13 cellular contexts compared by ENCODE assay signal in genomic region chr3:141274411-141275031, GRCh38. TPM values are rescaled to one million over a fixed set of nuclear protein-coding genes. Genes with fewer than 3 reads are reported as not detected.
DNase-seq lines count a peak whose midpoint lies in the region; ATAC-seq and TF ChIP-seq lines count a peak whose summit lies in the region.
"Had no signal": no experiment of that assay in that cellular context is flagged by ENCODE, and none has a peak within 500 bp of the region (broad histone marks: within the 10 kb centered on the region; RNA-seq: fewer than 3 reads in every experiment).

No MANE protein-coding gene starts in this region.

- H3K4me1 Mint-ChIP-seq in activated T-cell treated with anti-CD3 and anti-CD28 coated beads, Interleukin-2, amount 50 U/mL, for 72 hours (ENCODE audit: low read depth), result peaks cover 42% of the 10 kb centered on the region
- H3K4me1 Mint-ChIP-seq in activated CD4-positive, alpha-beta memory T cell treated with anti-CD3 and anti-CD28 coated beads for 36 hours (ENCODE audit: low read depth), result peaks cover 33% of the 10 kb centered on the region
- peaks cover 22 to 28% of the 10 kb centered on the region in 2 donors for H3K4me1 Mint-ChIP-seq in effector memory CD8-positive, alpha-beta T cell (ENCODE audit: low read depth in 2 of 2)

- CTCF ChIA-PET in activated CD4-positive, alpha-beta memory T cell treated with anti-CD3 and anti-CD28 coated beads for 36 hours (lab: Charles Lee), result interaction anchor here (1.0 to 3.2 kb wide), 4 partner anchors 18 to 180 kb away, joined by 3 to 21 read pairs (median 6); partner anchors contain the start of gene PXYLP1

- H3K9ac ChIP-seq in skeletal muscle satellite cell (ENCODE audit: low read depth, low read length), result no peak overlapping the region
- H3K9ac ChIP-seq: SK-N-SH had no signal

- in situ Hi-C loops in gastrocnemius medialis (cut with MboI; ENCODE audit: low sequenced_read_pairs in 4 of 4), result loop anchor here in 2 of 4 donors (5.0 to 10.0 kb wide), 2 partner anchors 42 to 60 kb away; partner anchors contain the start of gene PXYLP1 (in 1 of the 2)

- no peaks in the 10 kb centered on the region for H3K36me3 Mint-ChIP-seq in activated T-cell treated with anti-CD3 and anti-CD28 coated beads, Interleukin-2, amount 50 U/mL, for 72 hours (ENCODE audit: insufficient read depth in 2 of 2)
- peaks cover 3% of the 10 kb centered on the region for H3K36me3 Mint-ChIP-seq in activated CD4-positive, alpha-beta memory T cell treated with anti-CD3 and anti-CD28 coated beads for 36 hours
- H3K36me3 Mint-ChIP-seq in effector memory CD8-positive, alpha-beta T cell (ENCODE audit: insufficient read depth), result no peaks in the 10 kb centered on the region

- TF ChIP-seq POLR2A in esophagus muscularis mucosa (IDR thresholded peaks at IDR 0.05; ENCODE audit: low read depth) (no peak), gastrocnemius medialis (IDR thresholded peaks at IDR 0.05) (no peak)

- H3K9me3 ChIP-seq in skeletal muscle satellite cell (replicated peaks; ENCODE audit: low read length) (no peaks in the 10 kb centered on the region), esophagus muscularis mucosa (no peaks in the 10 kb centered on the region), gastrocnemius medialis (no peaks in the 10 kb centered on the region)
- H3K9me3 ChIP-seq: SK-N-SH, upper lobe of right lung had no signal

- H3K4me3 ChIP-seq in skeletal muscle satellite cell (ENCODE audit: low read length) (no peak overlapping the region), esophagus muscularis mucosa (no peak overlapping the region), gastrocnemius medialis (no peak overlapping the region)
- H3K4me3 ChIP-seq: upper lobe of right lung had no signal

- peak overlapping the region; percentile 11 for H3K4me2 ChIP-seq in skeletal muscle satellite cell (ENCODE audit: low read length)

- 94% methylated on average over 10 of the region's 10 CpGs for WGBS in esophagus muscularis mucosa

- no peak overlapping the region for H3K27ac ChIP-seq in esophagus muscularis mucosa (replicated peaks in 1 of 4)
- H3K27ac ChIP-seq in gastrocnemius medialis, result no peak overlapping the region

- TF ChIP-seq EP300 in esophagus muscularis mucosa (IDR thresholded peaks at IDR 0.05), result no peak

- POLR2A ChIA-PET in activated CD4-positive, alpha-beta memory T cell treated with anti-CD3 and anti-CD28 coated beads for 36 hours (lab: Charles Lee), result interaction anchor here (1.0 kb wide), 1 partner anchor 43 kb away, joined by 3 read pairs; the partner anchor contains the start of gene PXYLP1

- no peaks in the 10 kb centered on the region for H3K9me3 Mint-ChIP-seq in activated T-cell treated with anti-CD3 and anti-CD28 coated beads, Interleukin-2, amount 50 U/mL, for 72 hours
- no peaks in the 10 kb centered on the region for H3K9me3 Mint-ChIP-seq in activated CD4-positive, alpha-beta memory T cell treated with anti-CD3 and anti-CD28 coated beads for 36 hours
- H3K9me3 Mint-ChIP-seq in effector memory CD8-positive, alpha-beta T cell, result no peaks in the 10 kb centered on the region

- H3K4me3 Mint-ChIP-seq in activated T-cell treated with anti-CD3 and anti-CD28 coated beads, Interleukin-2, amount 50 U/mL, for 72 hours, result peak overlapping the region; percentile 2 to 23
- H3K4me3 Mint-ChIP-seq in activated CD4-positive, alpha-beta memory T cell treated with anti-CD3 and anti-CD28 coated beads for 36 hours, result no peak overlapping the region
- H3K4me3 Mint-ChIP-seq in effector memory CD8-positive, alpha-beta T cell, result peak overlapping the region; percentile 32 to 57

- no peak for TF ChIP-seq CTCF in esophagus muscularis mucosa (IDR thresholded peaks at IDR 0.05)
- TF ChIP-seq CTCF in gastrocnemius medialis (IDR thresholded peaks at IDR 0.05 in 4 of 5, conservative IDR thresholded peaks at IDR 0.05 in 1 of 5), result no peak

- no peaks in the 10 kb centered on the region for H3K27me3 ChIP-seq in skeletal muscle satellite cell (ENCODE audit: control insufficient read depth, insufficient read depth, low read length)
- H3K27me3 ChIP-seq in esophagus muscularis mucosa, result no peaks in the 10 kb centered on the region
- no peaks in the 10 kb centered on the region for H3K27me3 ChIP-seq in gastrocnemius medialis
- H3K27me3 ChIP-seq: upper lobe of right lung had no signal

- no peak for DNase-seq in activated T-cell treated with anti-CD3 and anti-CD28 coated beads, Interleukin-2, amount 50 U/mL, for 72 hours
- DNase-seq in activated T-cell treated with anti-CD3 and anti-CD28 coated beads for 4 hours, result no peak
- DNase-seq in activated CD4-positive, alpha-beta memory T cell treated with anti-CD3 and anti-CD28 coated beads for 36 hours, result no peak
- DNase-seq in effector memory CD8-positive, alpha-beta T cell, result no peak
- no peak for DNase-seq in esophagus muscularis mucosa (ENCODE audit: extremely low spot score)
- no peak for DNase-seq in NCI-H526 treated with DMSO at 0.1 percent for 48 hours (lab: John Stamatoyannopoulos, UW)
- DNase-seq in gastrocnemius medialis, result no peak
- DNase-seq: NCI-H2029, NCI-H524 treated with DMSO at 0.1 percent for 48 hours, nucleus accumbens, SK-N-SH, upper lobe of right lung had no signal

- H3K36me3 ChIP-seq in skeletal muscle satellite cell (ENCODE audit: insufficient read depth, low read length) (no peaks in the 10 kb centered on the region), esophagus muscularis mucosa (peaks cover 0 to 14% (median 5%) of the 10 kb centered on the region in 4 donors), gastrocnemius medialis (no peaks in the 10 kb centered on the region)
- H3K36me3 ChIP-seq: upper lobe of right lung had no signal

- no peaks in the 10 kb centered on the region for H3K27me3 Mint-ChIP-seq in activated T-cell treated with anti-CD3 and anti-CD28 coated beads, Interleukin-2, amount 50 U/mL, for 72 hours (ENCODE audit: low read depth)
- H3K27me3 Mint-ChIP-seq in activated CD4-positive, alpha-beta memory T cell treated with anti-CD3 and anti-CD28 coated beads for 36 hours, result no peaks in the 10 kb centered on the region
- no peaks in the 10 kb centered on the region for H3K27me3 Mint-ChIP-seq in effector memory CD8-positive, alpha-beta T cell

- ATAC-seq in activated T-cell treated with anti-CD3 and anti-CD28 coated beads, Interleukin-2, amount 50 U/mL, for 72 hours (replicated peaks in 1 of 2), result no peak
- no peak for ATAC-seq in effector memory CD8-positive, alpha-beta T cell (replicated peaks)
- no peak for ATAC-seq in gastrocnemius medialis
- ATAC-seq: upper lobe of right lung had no signal

- intact Hi-C loops in activated CD4-positive, alpha-beta memory T cell treated with anti-CD3 and anti-CD28 coated beads for 36 hours (cut with micrococcal nuclease), result loop anchor here (1.0 to 2.0 kb wide), 2 partner anchors 13 to 32 kb away; no protein-coding TSS in a partner anchor
- intact Hi-C loops in esophagus muscularis mucosa (cut with DNase I), result no loop called here
- intact Hi-C loops in gastrocnemius medialis (cut with DNase I; ENCODE audit: low total_unique reads), result no loop called here

- peaks cover 23% of the 10 kb centered on the region for H3K4me1 ChIP-seq in skeletal muscle satellite cell (ENCODE audit: control insufficient read depth, insufficient read depth, low read length)
- H3K4me1 ChIP-seq in esophagus muscularis mucosa, result peaks cover 11 to 16% (median 13%) of the 10 kb centered on the region in 4 donors
- peaks cover 0 to 3% of the 10 kb centered on the region in 2 donors for H3K4me1 ChIP-seq in gastrocnemius medialis

- H3K27ac Mint-ChIP-seq in activated T-cell treated with anti-CD3 and anti-CD28 coated beads, Interleukin-2, amount 50 U/mL, for 72 hours, result peak overlapping the region; percentile 34
- H3K27ac Mint-ChIP-seq in activated CD4-positive, alpha-beta memory T cell treated with anti-CD3 and anti-CD28 coated beads for 36 hours, result peak overlapping the region; percentile 77
- H3K27ac Mint-ChIP-seq in effector memory CD8-positive, alpha-beta T cell, result peak overlapping the region; percentile 81 to 87

RNA-seq across cellular contexts. Expression of gene PXYLP1, which starts 42.9 kb away (rescaled TPM):
- 10 to 100 TPM; 13.2 to 14.3 TPM for total RNA-seq in activated T-cell treated with anti-CD3 and anti-CD28 coated beads, Interleukin-2, amount 50 U/mL, for 72 hours
- 10 to 100 TPM in 1 of 2 experiments, 1 to 10 TPM in 1; 9.0 to 11.6 TPM for total RNA-seq in activated CD4-positive, alpha-beta memory T cell treated with anti-CD3 and anti-CD28 coated beads for 36 hours
- total RNA-seq in skeletal muscle satellite cell (2012; rRNA removed), result 6.6 and 8.9 TPM in 2 replicates
- total RNA-seq in esophagus muscularis mucosa (10 to 100 TPM in 1 of 4 donors, 1 to 10 TPM in 3; 4.5 to 12.5 (median 9.4) TPM), gastrocnemius medialis (10 to 100 TPM in 1 of 4 donors, 1 to 10 TPM in 2, under 1 TPM in 1; 0.46 to 13.1 (median 2.2) TPM)

Comparison
In these comparisons a context has a peak if more than half of its experiments do, and no peak if none do; other contexts are left out.
1. H3K27ac Mint-ChIP-seq: peak in every context shown above with its lines; median percentile 84 in effector memory CD8-positive, alpha-beta T cell; 77 in activated CD4-positive, alpha-beta memory T cell treated with anti-CD3 and anti-CD28 coated beads for 36 hours; 34 in activated T-cell treated with anti-CD3 and anti-CD28 coated beads, Interleukin-2, amount 50 U/mL, for 72 hours.